ENCODE assay signal across 1 cellular context in genomic region chr5:158807947-158808346, GRCh38.
TF ChIP-seq lines count a peak whose summit lies in the region.

No MANE protein-coding gene starts in this region.

TF ChIP-seq in K562, 482 proteins besides CTCF, POLR2A, EP300 and RAD21 (continued from another document):
- TF ChIP-seq CHD7 (IDR thresholded peaks at IDR 0.05; ENCODE audit: low read depth, low read length) (no peak), NONO (IDR thresholded peaks at IDR 0.05; ENCODE audit: low read depth in 2 of 2, low read length in 1 of 2) (no peak), CREM (IDR thresholded peaks at IDR 0.05; ENCODE audit: low read depth) (peak; percentile 44; the same call in 1 of the 2 replicates), CCNT2 (IDR thresholded peaks at IDR 0.05; ENCODE audit: borderline replicate concordance, extremely low read depth, insufficient read length, low read depth, low read length) (no peak), ARID1B (IDR thresholded peaks at IDR 0.05) (0 out of 2 replicates have a peak, but pooled peaks have one; percentile 9), ZBTB12 (CRISPR knock-in tag; IDR thresholded peaks at IDR 0.05) (0 out of 2 replicates have a peak, but pooled peaks have one; percentile 24)
